In the genomic region with DNA sequence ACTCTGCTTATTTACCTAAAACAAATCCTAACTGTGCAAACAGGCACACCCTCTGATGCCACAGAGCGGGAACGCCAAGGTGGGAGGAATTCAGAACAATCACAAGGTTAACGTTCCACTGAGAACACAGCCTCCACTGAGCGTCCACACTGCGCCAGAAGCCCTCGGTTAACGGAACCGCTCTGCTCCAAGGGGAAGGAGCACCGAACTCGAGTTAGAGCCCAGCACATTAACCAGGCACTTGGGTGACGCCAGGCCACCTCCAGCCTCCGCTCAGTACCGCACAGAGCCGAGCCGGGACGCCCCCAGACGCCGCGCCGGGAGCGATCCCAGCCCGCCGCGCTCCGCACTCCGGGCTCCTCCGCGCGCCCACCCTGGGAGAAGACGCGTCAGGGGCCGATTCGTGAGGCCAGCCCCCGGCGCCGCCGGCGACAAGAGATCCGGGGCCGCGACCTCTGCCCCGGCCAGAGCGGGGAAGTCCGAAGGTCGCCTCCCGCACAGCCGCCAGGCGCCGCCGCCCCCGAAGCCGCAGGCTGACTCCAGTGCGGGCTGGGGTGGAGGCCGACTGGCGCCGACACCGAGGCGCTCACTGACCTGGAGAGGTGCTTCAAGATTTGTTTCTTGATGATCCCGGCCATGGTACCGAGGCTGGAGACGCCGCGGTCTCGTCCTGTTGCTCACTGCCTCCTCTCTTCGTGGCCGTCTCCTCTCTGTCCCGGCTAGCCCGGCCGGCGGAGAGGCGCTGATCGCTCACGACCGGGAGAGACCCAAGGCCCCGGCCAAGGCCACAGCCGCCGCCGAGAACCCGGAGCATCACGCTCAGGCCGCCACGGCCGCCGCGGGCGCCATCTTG, we compare ENCODE assay signal across 1 cellular context.
TF ChIP-seq lines count a peak whose summit lies in the region.

No MANE protein-coding gene starts in this region.

TF ChIP-seq in K562, 482 proteins besides CTCF, POLR2A, EP300 and RAD21 (continued from another document and continues in another):
- no peak for TF ChIP-seq STAT6 (CRISPR knock-in tag; IDR thresholded peaks at IDR 0.05)
- TF ChIP-seq TFE3 (CRISPR knock-in tag; IDR thresholded peaks at IDR 0.05) = no peak
- TF ChIP-seq PHF8 (IDR thresholded peaks at IDR 0.05; ENCODE audit: borderline replicate concordance, low read length) = peak; percentile 98
- TF ChIP-seq LCOR (CRISPR knock-in tag; IDR thresholded peaks at IDR 0.05) = peak; percentile 59; the same call in 1 of the 2 replicates
- peak; percentile 27 for TF ChIP-seq HNRNPLL (IDR thresholded peaks at IDR 0.05; ENCODE audit: low read depth, low read length, poor library complexity, severe bottlenecking)
- TF ChIP-seq, protein P1, sequence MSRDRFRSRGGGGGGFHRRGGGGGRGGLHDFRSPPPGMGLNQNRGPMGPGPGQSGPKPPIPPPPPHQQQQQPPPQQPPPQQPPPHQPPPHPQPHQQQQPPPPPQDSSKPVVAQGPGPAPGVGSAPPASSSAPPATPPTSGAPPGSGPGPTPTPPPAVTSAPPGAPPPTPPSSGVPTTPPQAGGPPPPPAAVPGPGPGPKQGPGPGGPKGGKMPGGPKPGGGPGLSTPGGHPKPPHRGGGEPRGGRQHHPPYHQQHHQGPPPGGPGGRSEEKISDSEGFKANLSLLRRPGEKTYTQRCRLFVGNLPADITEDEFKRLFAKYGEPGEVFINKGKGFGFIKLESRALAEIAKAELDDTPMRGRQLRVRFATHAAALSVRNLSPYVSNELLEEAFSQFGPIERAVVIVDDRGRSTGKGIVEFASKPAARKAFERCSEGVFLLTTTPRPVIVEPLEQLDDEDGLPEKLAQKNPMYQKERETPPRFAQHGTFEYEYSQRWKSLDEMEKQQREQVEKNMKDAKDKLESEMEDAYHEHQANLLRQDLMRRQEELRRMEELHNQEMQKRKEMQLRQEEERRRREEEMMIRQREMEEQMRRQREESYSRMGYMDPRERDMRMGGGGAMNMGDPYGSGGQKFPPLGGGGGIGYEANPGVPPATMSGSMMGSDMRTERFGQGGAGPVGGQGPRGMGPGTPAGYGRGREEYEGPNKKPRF (IDR thresholded peaks at IDR 0.05; ENCODE audit: low read depth, low read length) = no peak
- 0 out of 2 replicates have a peak, but pooled peaks have one; percentile 73 for TF ChIP-seq TGIF2 (CRISPR knock-in tag; IDR thresholded peaks at IDR 0.05)
- 0 out of 2 replicates have a peak, but pooled peaks have one; percentile 30 for TF ChIP-seq SRSF3 (IDR thresholded peaks at IDR 0.05; ENCODE audit: insufficient read depth, low read length)
- TF ChIP-seq JUND (IDR thresholded peaks at IDR 0.05; ENCODE audit: borderline replicate concordance, low read depth, low read length) = peak; percentile 6; the same call in 1 of the 2 replicates
- 0 out of 3 replicates have a peak, but pooled peaks have one; percentile 6 for TF ChIP-seq JUND (tag; IDR thresholded peaks at IDR 0.05; ENCODE audit: borderline replicate concordance, low read depth, low read length)
- TF ChIP-seq YY1 (IDR thresholded peaks at IDR 0.05; ENCODE audit: borderline replicate concordance in 1 of 3, control insufficient read depth in 1 of 3, extremely low read depth in 1 of 3, insufficient read depth in 3 of 3, insufficient read length in 1 of 3, insufficient replicate concordance in 2 of 3, low read depth in 1 of 3, low read length in 2 of 3) = peak; percentile 77 to 96 (median 95)
- TF ChIP-seq GABPA (tag; conservative IDR thresholded peaks at IDR 0.05; ENCODE audit: low read depth) = peak; percentile 18; the same call in 1 of the 2 replicates
- TF ChIP-seq NR2C2 (CRISPR knock-in tag; IDR thresholded peaks at IDR 0.05) = no peak
- TF ChIP-seq NR2C2 (tag; IDR thresholded peaks at IDR 0.05) = peak; percentile 92
- peak in 1 of 2 experiments; percentile 49; a peak in 2 of 4 replicates for TF ChIP-seq NRF1 (conservative IDR thresholded peaks at IDR 0.05 in 1 of 2, IDR thresholded peaks at IDR 0.05 in 1 of 2)
- TF ChIP-seq, protein P2, sequence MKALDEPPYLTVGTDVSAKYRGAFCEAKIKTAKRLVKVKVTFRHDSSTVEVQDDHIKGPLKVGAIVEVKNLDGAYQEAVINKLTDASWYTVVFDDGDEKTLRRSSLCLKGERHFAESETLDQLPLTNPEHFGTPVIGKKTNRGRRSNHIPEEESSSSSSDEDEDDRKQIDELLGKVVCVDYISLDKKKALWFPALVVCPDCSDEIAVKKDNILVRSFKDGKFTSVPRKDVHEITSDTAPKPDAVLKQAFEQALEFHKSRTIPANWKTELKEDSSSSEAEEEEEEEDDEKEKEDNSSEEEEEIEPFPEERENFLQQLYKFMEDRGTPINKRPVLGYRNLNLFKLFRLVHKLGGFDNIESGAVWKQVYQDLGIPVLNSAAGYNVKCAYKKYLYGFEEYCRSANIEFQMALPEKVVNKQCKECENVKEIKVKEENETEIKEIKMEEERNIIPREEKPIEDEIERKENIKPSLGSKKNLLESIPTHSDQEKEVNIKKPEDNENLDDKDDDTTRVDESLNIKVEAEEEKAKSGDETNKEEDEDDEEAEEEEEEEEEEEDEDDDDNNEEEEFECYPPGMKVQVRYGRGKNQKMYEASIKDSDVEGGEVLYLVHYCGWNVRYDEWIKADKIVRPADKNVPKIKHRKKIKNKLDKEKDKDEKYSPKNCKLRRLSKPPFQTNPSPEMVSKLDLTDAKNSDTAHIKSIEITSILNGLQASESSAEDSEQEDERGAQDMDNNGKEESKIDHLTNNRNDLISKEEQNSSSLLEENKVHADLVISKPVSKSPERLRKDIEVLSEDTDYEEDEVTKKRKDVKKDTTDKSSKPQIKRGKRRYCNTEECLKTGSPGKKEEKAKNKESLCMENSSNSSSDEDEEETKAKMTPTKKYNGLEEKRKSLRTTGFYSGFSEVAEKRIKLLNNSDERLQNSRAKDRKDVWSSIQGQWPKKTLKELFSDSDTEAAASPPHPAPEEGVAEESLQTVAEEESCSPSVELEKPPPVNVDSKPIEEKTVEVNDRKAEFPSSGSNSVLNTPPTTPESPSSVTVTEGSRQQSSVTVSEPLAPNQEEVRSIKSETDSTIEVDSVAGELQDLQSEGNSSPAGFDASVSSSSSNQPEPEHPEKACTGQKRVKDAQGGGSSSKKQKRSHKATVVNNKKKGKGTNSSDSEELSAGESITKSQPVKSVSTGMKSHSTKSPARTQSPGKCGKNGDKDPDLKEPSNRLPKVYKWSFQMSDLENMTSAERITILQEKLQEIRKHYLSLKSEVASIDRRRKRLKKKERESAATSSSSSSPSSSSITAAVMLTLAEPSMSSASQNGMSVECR (CRISPR knock-in tag; IDR thresholded peaks at IDR 0.05) = peak; percentile 72
- no peak for TF ChIP-seq STAT5B (CRISPR knock-in tag; IDR thresholded peaks at IDR 0.05)
- peak; percentile 42; the same call in 1 of the 2 replicates for TF ChIP-seq SMAD4 (CRISPR knock-in tag; conservative IDR thresholded peaks at IDR 0.05)
- peak; percentile 95 for TF ChIP-seq KDM5B (IDR thresholded peaks at IDR 0.05; ENCODE audit: insufficient replicate concordance, low read depth, low read length)
- peak; percentile 48; the same call in 1 of the 2 replicates for TF ChIP-seq REST (CRISPR knock-in tag; IDR thresholded peaks at IDR 0.05; ENCODE audit: low read depth)
- peak in 1 of 2 experiments; percentile 72; a peak in 2 of 4 replicates for TF ChIP-seq NONO (IDR thresholded peaks at IDR 0.05; ENCODE audit: low read depth in 2 of 2, low read length in 1 of 2)
- TF ChIP-seq CBX3 (IDR thresholded peaks at IDR 0.05; ENCODE audit: borderline replicate concordance in 1 of 2, low read length in 2 of 2) = peak in 1 of 2 experiments; percentile 53; a peak in 1 of 3 replicates
- peak; percentile 68 for TF ChIP-seq POLR2B (IDR thresholded peaks at IDR 0.05; ENCODE audit: low read depth, partially characterized antibody)
- peak; percentile 86 for TF ChIP-seq ZBTB1 (CRISPR knock-in tag; IDR thresholded peaks at IDR 0.05; ENCODE audit: borderline replicate concordance, low read depth)
- peak; percentile 51; the same call in 1 of the 2 replicates for TF ChIP-seq ZNF431 (CRISPR knock-in tag; IDR thresholded peaks at IDR 0.05)
- TF ChIP-seq SUPT5H (IDR thresholded peaks at IDR 0.05) = peak; percentile 87
- TF ChIP-seq, protein P3, sequence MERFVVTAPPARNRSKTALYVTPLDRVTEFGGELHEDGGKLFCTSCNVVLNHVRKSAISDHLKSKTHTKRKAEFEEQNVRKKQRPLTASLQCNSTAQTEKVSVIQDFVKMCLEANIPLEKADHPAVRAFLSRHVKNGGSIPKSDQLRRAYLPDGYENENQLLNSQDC (CRISPR knock-in tag; IDR thresholded peaks at IDR 0.05) = 0 out of 2 replicates have a peak, but pooled peaks have one; percentile 13
- TF ChIP-seq CCNT2 (IDR thresholded peaks at IDR 0.05; ENCODE audit: borderline replicate concordance, extremely low read depth, insufficient read length, low read depth, low read length) = peak; percentile 53
- TF ChIP-seq, protein P4, sequence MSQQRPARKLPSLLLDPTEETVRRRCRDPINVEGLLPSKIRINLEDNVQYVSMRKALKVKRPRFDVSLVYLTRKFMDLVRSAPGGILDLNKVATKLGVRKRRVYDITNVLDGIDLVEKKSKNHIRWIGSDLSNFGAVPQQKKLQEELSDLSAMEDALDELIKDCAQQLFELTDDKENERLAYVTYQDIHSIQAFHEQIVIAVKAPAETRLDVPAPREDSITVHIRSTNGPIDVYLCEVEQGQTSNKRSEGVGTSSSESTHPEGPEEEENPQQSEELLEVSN (IDR thresholded peaks at IDR 0.05; ENCODE audit: borderline replicate concordance in 1 of 2, extremely low read depth in 1 of 2, insufficient read depth in 1 of 2, insufficient read length in 1 of 2, low read depth in 1 of 2, low read length in 1 of 2, poor library complexity in 1 of 2, severe bottlenecking in 1 of 2) = peak in 1 of 2 experiments; percentile 58
- peak; percentile 74 to 78 for TF ChIP-seq FOXA3 (CRISPR knock-in tag; conservative IDR thresholded peaks at IDR 0.05 in 1 of 2, IDR thresholded peaks at IDR 0.05 in 1 of 2)
- TF ChIP-seq GABPB1 (CRISPR knock-in tag; IDR thresholded peaks at IDR 0.05) = peak; percentile 66
- TF ChIP-seq, protein P5, sequence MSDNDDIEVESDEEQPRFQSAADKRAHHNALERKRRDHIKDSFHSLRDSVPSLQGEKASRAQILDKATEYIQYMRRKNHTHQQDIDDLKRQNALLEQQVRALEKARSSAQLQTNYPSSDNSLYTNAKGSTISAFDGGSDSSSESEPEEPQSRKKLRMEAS (CRISPR knock-in tag; IDR thresholded peaks at IDR 0.05) = peak; percentile 35
- TF ChIP-seq RBFOX2 (IDR thresholded peaks at IDR 0.05; ENCODE audit: low read depth, low read length) = peak; percentile 87
- TF ChIP-seq TEAD1 (CRISPR knock-in tag; IDR thresholded peaks at IDR 0.05) = peak in 1 of 2 experiments; percentile 80; a peak in 1 of 4 replicates
- TF ChIP-seq ZFX (CRISPR knock-in tag; IDR thresholded peaks at IDR 0.05) = peak; percentile 94
